In genomic region chr1:229342305-229342901, GRCh38 we compare ENCODE assay signal across 8 cellular contexts. TPM values are rescaled to one million over a fixed set of nuclear protein-coding genes. Genes with fewer than 3 reads are reported as not detected.
A peak's percentile ranks its signal among the peaks of the same experiment; 100 is the strongest.
DNase-seq lines count a peak whose midpoint lies in the region; ATAC-seq, FAIRE-seq and TF ChIP-seq lines count a peak whose summit lies in the region.

No MANE protein-coding gene starts in this region.

- H3K79me2 ChIP-seq in astrocyte (ENCODE audit: insufficient read depth, low read length) (peaks cover 21% of the 10 kb centered on the region), hepatocyte (peaks cover 32% of the 10 kb centered on the region)

- H4K20me1 ChIP-seq in astrocyte (ENCODE audit: insufficient read depth, low read length) (peaks cover 6% of the 10 kb centered on the region), hepatocyte (ENCODE audit: insufficient read depth, poor library complexity, severe bottlenecking) (no peaks in the 10 kb centered on the region)

- H3K4me1 ChIP-seq in astrocyte (ENCODE audit: insufficient read depth, low read length), result peaks cover 4% of the 10 kb centered on the region
- no peaks in the 10 kb centered on the region for H3K4me1 ChIP-seq in hepatocyte (ENCODE audit: insufficient read depth)

- H2AFZ ChIP-seq in astrocyte (ENCODE audit: low read depth, low read length) (peak overlapping the region; percentile 97), hepatocyte (peak overlapping the region; percentile 85)

- peaks cover 2% of the 10 kb centered on the region for H3K36me3 Mint-ChIP-seq in astrocyte (ENCODE audit: low read depth, unreplicated experiment)

- H3K27me3 ChIP-seq in astrocyte (ENCODE audit: insufficient read depth, low read length) (peaks cover 7% of the 10 kb centered on the region), hepatocyte (no peaks in the 10 kb centered on the region)

- peaks cover 21% of the 10 kb centered on the region for H3K27me3 Mint-ChIP-seq in astrocyte (ENCODE audit: low read depth, unreplicated experiment)

- peak overlapping the region; percentile 80 for H3K4me3 Mint-ChIP-seq in astrocyte (ENCODE audit: unreplicated experiment)

- H3K9me3 ChIP-seq in astrocyte (ENCODE audit: insufficient read depth, low read depth, low read length) (no peaks in the 10 kb centered on the region), hepatocyte (ENCODE audit: low read depth) (no peaks in the 10 kb centered on the region)

- H3K9me2 ChIP-seq in hepatocyte (replicated peaks; ENCODE audit: insufficient read depth), result no peaks in the 10 kb centered on the region

- DNase-seq in NCI-H1417 (lab: John Stamatoyannopoulos, UW), result peak; percentile 70 to 91 (median 89)
- peak; percentile 75 for DNase-seq in T-helper 22 cell (ENCODE audit: low read depth)
- peak; percentile 53 for DNase-seq in astrocyte (ENCODE audit: low read depth)
- DNase-seq in hepatocyte (ENCODE audit: low spot score), result peak; percentile 91
- no peak for DNase-seq in retinal pigment epithelial cell (ENCODE audit: low read depth)
- DNase-seq in cortex of kidney (lab: John Stamatoyannopoulos, UW), result no peak

- H3K27ac ChIP-seq in astrocyte (ENCODE audit: low read depth, low read length), result peak overlapping the region; percentile 58
- peak overlapping the region; percentile 78 for H3K27ac ChIP-seq in hepatocyte

- H3K4me2 ChIP-seq in astrocyte (ENCODE audit: low read length) (peak overlapping the region; percentile 96), hepatocyte (peak overlapping the region; percentile 97)

- H3K9ac ChIP-seq in astrocyte (ENCODE audit: low read length), result peak overlapping the region; percentile 83

- ATAC-seq in GM18498 (IDR thresholded peaks at IDR 0.05; ENCODE audit: unreplicated experiment) (peak; percentile 76), HG02763 (IDR thresholded peaks at IDR 0.05; ENCODE audit: unreplicated experiment) (peak; percentile 73)

- FAIRE-seq in astrocyte (lab: Jason Lieb, UNC), result no peak

- no peak for TF ChIP-seq CTCF in astrocyte (IDR thresholded peaks at IDR 0.05; ENCODE audit: insufficient read depth, low read depth, low read length)
- no peak for TF ChIP-seq CTCF in hepatocyte (IDR thresholded peaks at IDR 0.05; ENCODE audit: poor library complexity)
- TF ChIP-seq CTCF in retinal pigment epithelial cell (conservative IDR thresholded peaks at IDR 0.05; ENCODE audit: low read depth, low read length), result no peak

- H3K9me3 Mint-ChIP-seq in astrocyte (ENCODE audit: unreplicated experiment), result peaks cover 5% of the 10 kb centered on the region

- peaks cover 6% of the 10 kb centered on the region for H3K4me1 Mint-ChIP-seq in astrocyte (ENCODE audit: low read depth, unreplicated experiment)

- H3K27ac Mint-ChIP-seq in astrocyte (ENCODE audit: unreplicated experiment), result no peak overlapping the region

- H3K36me3 ChIP-seq in astrocyte (ENCODE audit: insufficient read depth, low read length), result no peaks in the 10 kb centered on the region
- no peaks in the 10 kb centered on the region for H3K36me3 ChIP-seq in hepatocyte (replicated peaks; ENCODE audit: insufficient read depth, low read depth)

- peak overlapping the region; percentile 76 for H3K4me3 ChIP-seq in astrocyte (ENCODE audit: insufficient read depth, low read depth, low read length)
- peak overlapping the region; percentile 56 for H3K4me3 ChIP-seq in hepatocyte
- H3K4me3 ChIP-seq in retinal pigment epithelial cell (ENCODE audit: low read length), result peak overlapping the region; percentile 71

- WGBS in hepatocyte (ENCODE audit: low lambda C conversion rate, missing lambda C conversion rate), result 0% methylated on average over 9 of the region's 73 CpGs

RNA-seq across cellular contexts. Expression of gene CCSAP, which starts 0.4 kb away (rescaled TPM):
- total RNA-seq in astrocyte (7.6 and 8.0 TPM in 2 replicates), hepatocyte (9.6 and 12.0 TPM in 2 replicates)
- polyA plus RNA-seq in hepatocyte, result 2.7 and 3.8 TPM in 2 replicates

Comparison
In these comparisons a context has a peak if more than half of its experiments do, and no peak if none do; other contexts are left out.
1. DNase-seq: peak in NCI-H1417 (3 of 3), T-helper 22 cell (single experiment), astrocyte (single experiment) and hepatocyte (single experiment); none in retinal pigment epithelial cell (single experiment) and cortex of kidney (single experiment).
2. Peak in every context shown above with its lines, with median percentiles within 50 percentile points of each other: H3K4me3 ChIP-seq.